In the genomic region with DNA sequence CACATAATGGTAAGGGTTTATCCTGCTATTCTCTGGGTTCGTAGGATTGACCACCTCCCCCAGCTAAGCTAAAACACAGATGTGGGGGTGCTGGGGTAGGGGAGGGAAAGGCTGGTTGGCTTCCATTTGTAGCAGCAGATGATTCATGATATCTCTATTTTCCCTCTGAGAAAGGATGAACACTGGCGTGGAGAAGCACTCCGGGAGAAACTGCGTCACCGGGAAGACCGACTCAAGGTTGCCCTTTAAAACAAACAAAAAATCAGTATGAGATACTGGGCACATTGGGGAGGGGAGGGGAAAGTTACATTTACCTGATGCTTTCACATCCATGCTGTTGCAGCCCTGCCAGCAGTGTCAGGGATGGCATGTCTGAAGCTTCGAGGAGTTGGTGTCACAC, we compare ENCODE assay signal across 30 cellular contexts. TPM values are rescaled to one million over a fixed set of nuclear protein-coding genes. Genes with fewer than 3 reads are reported as not detected.
DNase-seq lines count a peak whose midpoint lies in the region; ATAC-seq and TF ChIP-seq lines count a peak whose summit lies in the region.
"Had no signal": no experiment of that assay in that cellular context is flagged by ENCODE, and none has a peak within 500 bp of the region (broad histone marks: within the 10 kb centered on the region; RNA-seq: fewer than 3 reads in every experiment).

No MANE protein-coding gene starts in this region.

- H3K9me3 ChIP-seq in IMR-90 (ENCODE audit: control insufficient read depth, insufficient read depth, low read length): no peaks in the 10 kb centered on the region
- H3K9me3 ChIP-seq in adrenal gland (replicated peaks in 1 of 3): no peaks in the 10 kb centered on the region
- H3K9me3 ChIP-seq in left ventricle myocardium inferior (replicated peaks): no peaks in the 10 kb centered on the region
- H3K9me3 ChIP-seq: ascending aorta, BLaER1, colonic mucosa, SJCRH30, tibial artery had no signal

- peak overlapping the region; percentile 45; the same call in 1 of the 2 replicates for H3K23ac ChIP-seq in IMR-90 (ENCODE audit: low read depth, low read length)

- no peak overlapping the region for H3K56ac ChIP-seq in IMR-90 (ENCODE audit: extremely low read depth, insufficient read depth, low read length)

- H2BK15ac ChIP-seq in IMR-90 (ENCODE audit: low read depth, low read length): no peak overlapping the region

- peaks cover 6% of the 10 kb centered on the region; the same call in 1 of the 2 replicates for H3K9me1 ChIP-seq in IMR-90 (ENCODE audit: insufficient read depth, low read length)

- H3K27ac Mint-ChIP-seq in activated naive CD4-positive, alpha-beta T cell treated with anti-CD3 and anti-CD28 coated beads for 36 hours: peak overlapping the region; percentile 60
- H3K27ac Mint-ChIP-seq in activated naive CD4-positive, alpha-beta T cell treated with anti-CD3 and anti-CD28 coated beads, Interleukin-2, amount 10 ng/mL, durations not matched to agents 7 days and 5 days: no peak overlapping the region
- H3K27ac Mint-ChIP-seq in stimulated activated memory B cell treated with anti-CD40 and anti-IgM and Interleukin-4, amounts not matched to agents 10 μg/mL and 1 μg/mL and 100 μg/mL, for 72 hours: peak overlapping the region; percentile 33
- H3K27ac Mint-ChIP-seq: H9, neural progenitor cell had no signal

- no peak overlapping the region for H4K5ac ChIP-seq in IMR-90 (ENCODE audit: low read depth, low read length)

- H3K18ac ChIP-seq in IMR-90 (ENCODE audit: low read depth, low read length): no peak overlapping the region

- H4K20me1 ChIP-seq in IMR-90 (ENCODE audit: insufficient read depth, low read length): no peaks in the 10 kb centered on the region

- H3K4me3 Mint-ChIP-seq in activated naive CD4-positive, alpha-beta T cell treated with anti-CD3 and anti-CD28 coated beads for 36 hours: no peak overlapping the region
- no peak overlapping the region for H3K4me3 Mint-ChIP-seq in activated naive CD4-positive, alpha-beta T cell treated with anti-CD3 and anti-CD28 coated beads, Interleukin-2, amount 10 ng/mL, durations not matched to agents 7 days and 5 days
- H3K4me3 Mint-ChIP-seq in stimulated activated memory B cell treated with anti-CD40 and anti-IgM and Interleukin-4, amounts not matched to agents 10 μg/mL and 1 μg/mL and 100 μg/mL, for 72 hours: no peak overlapping the region
- H3K4me3 Mint-ChIP-seq: activated T-cell treated with anti-CD3 and anti-CD28 coated beads, Interleukin-2, amount 50 U/mL, for 4 hours; H9; neural progenitor cell had no signal

- dilution Hi-C loops in IMR-90 (cut with HindIII; ENCODE audit: low sequenced_read_pairs, unreplicated experiment): no loop called here

- intact Hi-C loops in activated naive CD4-positive, alpha-beta T cell treated with anti-CD3 and anti-CD28 coated beads for 36 hours (cut with micrococcal nuclease): no loop called here
- intact Hi-C loops in IMR-90 (cut with micrococcal nuclease) (no loop called here), adrenal gland (cut with DNase I) (no loop called here), left ventricle myocardium inferior (cut with micrococcal nuclease) (no loop called here)

- TF ChIP-seq CTCF in IMR-90 (conservative IDR thresholded peaks at IDR 0.05; ENCODE audit: low read depth, low read length): no peak
- TF ChIP-seq CTCF in adrenal gland (IDR thresholded peaks at IDR 0.05): no peak
- no peak for TF ChIP-seq CTCF in left ventricle myocardium inferior (IDR thresholded peaks at IDR 0.05; ENCODE audit: borderline replicate concordance)

- H2AK5ac ChIP-seq in IMR-90 (ENCODE audit: low read depth, low read length): no peak overlapping the region

- no peak for TF ChIP-seq RAD21 in IMR-90 (IDR thresholded peaks at IDR 0.05; ENCODE audit: low read length)

- H3K4me3 ChIP-seq in IMR-90 (ENCODE audit: insufficient read depth, low read depth, low read length) (no peak overlapping the region), adrenal gland (no peak overlapping the region), left ventricle myocardium inferior (no peak overlapping the region)
- H3K4me3 ChIP-seq: ascending aorta, BLaER1, colonic mucosa, neural progenitor cell, SJCRH30, tibial artery had no signal

- CTCF ChIA-PET in activated naive CD4-positive, alpha-beta T cell treated with anti-CD3 and anti-CD28 coated beads for 36 hours (lab: Charles Lee): interaction anchor here (0.7 kb wide), 1 partner anchor 235 kb away, joined by 3 read pairs; no protein-coding TSS in a partner anchor
- CTCF ChIA-PET in activated naive CD4-positive, alpha-beta T cell treated with anti-CD3 and anti-CD28 coated beads, Interleukin-2, amount 10 ng/mL, durations not matched to agents 7 days and 5 days (lab: Charles Lee): no interaction called here
- CTCF ChIA-PET in IMR-90 (lab: Yijun Ruan, JAX): no interaction called here

- DNase-seq in activated naive CD4-positive, alpha-beta T cell treated with anti-CD3 and anti-CD28 coated beads for 36 hours: no peak
- DNase-seq in activated naive CD4-positive, alpha-beta T cell treated with anti-CD3 and anti-CD28 coated beads, Interleukin-2, amount 10 ng/mL, durations not matched to agents 7 days and 5 days: no peak
- DNase-seq in IMR-90 (peak; percentile 13), adrenal gland (peak in 6 of 7 donors; percentile 23 to 60 (median 40)), OCI-M2 (lab: John Stamatoyannopoulos, UW; ENCODE audit: unreplicated experiment) (no peak), left ventricle myocardium inferior (no peak)
- DNase-seq: activated CD4-positive, CD25-positive, alpha-beta regulatory T cell treated with anti-CD3 and anti-CD28 coated beads, Interleukin-2, amount 50 U/mL, for 72 hours; activated CD8-positive, alpha-beta memory T cell treated with anti-CD3 and anti-CD28 coated beads for 24 hours; activated T-cell treated with anti-CD3 and anti-CD28 coated beads, Interleukin-2, amount 50 U/mL, for 4 hours; Calu3; colonic mucosa; effector CD4-positive, alpha-beta T cell; H9; hippocampal formation; KBM-7; left cardiac atrium; NCI-H1105; NCI-H187; NCI-H2171 treated with DMSO at 0.1 percent for 48 hours; NCI-H510A; retina; RPMI8226; SJCRH30; tibial artery had no signal

- H3K36me3 ChIP-seq in IMR-90 (ENCODE audit: control insufficient read depth, insufficient read depth, low read length) (peaks cover 25% of the 10 kb centered on the region), adrenal gland (replicated peaks in 1 of 2) (peaks cover 0 to 65% of the 10 kb centered on the region in 2 donors), left ventricle myocardium inferior (peaks cover 70% of the 10 kb centered on the region)
- H3K36me3 ChIP-seq: colonic mucosa had no signal

- H2BK5ac ChIP-seq in IMR-90 (ENCODE audit: low read depth, low read length, poor library complexity, severe bottlenecking): no peak overlapping the region

- no peaks in the 10 kb centered on the region for H3K9me3 Mint-ChIP-seq in activated naive CD4-positive, alpha-beta T cell treated with anti-CD3 and anti-CD28 coated beads for 36 hours
- H3K9me3 Mint-ChIP-seq in activated naive CD4-positive, alpha-beta T cell treated with anti-CD3 and anti-CD28 coated beads, Interleukin-2, amount 10 ng/mL, durations not matched to agents 7 days and 5 days: no peaks in the 10 kb centered on the region
- no peaks in the 10 kb centered on the region for H3K9me3 Mint-ChIP-seq in stimulated activated memory B cell treated with anti-CD40 and anti-IgM and Interleukin-4, amounts not matched to agents 10 μg/mL and 1 μg/mL and 100 μg/mL, for 72 hours
- H3K9me3 Mint-ChIP-seq: activated T-cell treated with anti-CD3 and anti-CD28 coated beads, Interleukin-2, amount 50 U/mL, for 4 hours; H9; neural progenitor cell had no signal

- no peak overlapping the region for H2BK20ac ChIP-seq in IMR-90 (ENCODE audit: low read depth, low read length)

- POLR2A ChIA-PET in IMR-90 (lab: Charles Lee; ENCODE audit: unreplicated experiment): no interaction called here

- no TSS peak for BruUV-seq in IMR-90 (replicated peaks; lab: Mats Ljungman, UMichigan)

- no peaks in the 10 kb centered on the region for H3K27me3 Mint-ChIP-seq in activated naive CD4-positive, alpha-beta T cell treated with anti-CD3 and anti-CD28 coated beads for 36 hours (ENCODE audit: low read depth)
- H3K27me3 Mint-ChIP-seq in activated naive CD4-positive, alpha-beta T cell treated with anti-CD3 and anti-CD28 coated beads, Interleukin-2, amount 10 ng/mL, durations not matched to agents 7 days and 5 days: no peaks in the 10 kb centered on the region
- H3K27me3 Mint-ChIP-seq in stimulated activated memory B cell treated with anti-CD40 and anti-IgM and Interleukin-4, amounts not matched to agents 10 μg/mL and 1 μg/mL and 100 μg/mL, for 72 hours: no peaks in the 10 kb centered on the region

- H2BK120ac ChIP-seq in IMR-90 (ENCODE audit: low read depth, low read length): no peak overlapping the region

- no peak overlapping the region for H3K4ac ChIP-seq in IMR-90 (ENCODE audit: low read depth, low read length)

- peak overlapping the region; percentile 56 for H2AK9ac ChIP-seq in IMR-90 (replicated peaks; ENCODE audit: low read depth, low read length, poor library complexity)

- 90% methylated on average over 2 of the region's 7 CpGs; no CpG with 5 or more reads in 1 of the 2 experiments for WGBS in IMR-90 (ENCODE audit: extremely low coverage in 2 of 2, insufficient read length in 1 of 2), 2 experiments
- WGBS in adrenal gland, 4 donors: 56 to 72% (median 64%) methylated on average over 7 of the region's 7 CpGs

- peak overlapping the region; percentile 18; the same call in 1 of the 2 replicates for H3K4me2 ChIP-seq in IMR-90 (ENCODE audit: low read depth, low read length)
- H3K4me2 ChIP-seq: BLaER1, neural progenitor cell had no signal

- peaks cover 54% of the 10 kb centered on the region for H3K36me3 Mint-ChIP-seq in activated naive CD4-positive, alpha-beta T cell treated with anti-CD3 and anti-CD28 coated beads for 36 hours (ENCODE audit: low read depth)
- peaks cover 76% of the 10 kb centered on the region for H3K36me3 Mint-ChIP-seq in activated naive CD4-positive, alpha-beta T cell treated with anti-CD3 and anti-CD28 coated beads, Interleukin-2, amount 10 ng/mL, durations not matched to agents 7 days and 5 days
- peaks cover 50% of the 10 kb centered on the region for H3K36me3 Mint-ChIP-seq in stimulated activated memory B cell treated with anti-CD40 and anti-IgM and Interleukin-4, amounts not matched to agents 10 μg/mL and 1 μg/mL and 100 μg/mL, for 72 hours

- no peak overlapping the region for H3K14ac ChIP-seq in IMR-90 (replicated peaks; ENCODE audit: low read depth, low read length)

- 0 out of 2 replicates have a peak, but pooled peaks have one; percentile 24 for ATAC-seq in IMR-90 (ENCODE audit: low read depth)
- no peak for ATAC-seq in stimulated activated memory B cell treated with anti-CD40 and anti-IgM and Interleukin-4, amounts not matched to agents 10 μg/mL and 1 μg/mL and 100 μg/mL, for 72 hours
- ATAC-seq: activated T-cell treated with anti-CD3 and anti-CD28 coated beads, Interleukin-2, amount 50 U/mL, for 4 hours; left cardiac atrium had no signal

- no peak overlapping the region for H4K91ac ChIP-seq in IMR-90 (ENCODE audit: insufficient read depth, low read depth, low read length)

- H3K27ac ChIP-seq in IMR-90 (ENCODE audit: insufficient read depth, low read length): no peak overlapping the region
- peak overlapping the region in 2 of 5 donors; percentile 40 to 57 for H3K27ac ChIP-seq in adrenal gland
- H3K27ac ChIP-seq in left ventricle myocardium inferior (replicated peaks): no peak overlapping the region
- H3K27ac ChIP-seq: ascending aorta, BLaER1, colonic mucosa, epithelial cell of prostate, neural progenitor cell, parathyroid adenoma, SJCRH30, tibial artery had no signal

- TF ChIP-seq POLR2A in IMR-90 (IDR thresholded peaks at IDR 0.05; ENCODE audit: low read depth, low read length) (no peak), adrenal gland (IDR thresholded peaks at IDR 0.05) (no peak)

- H2AFZ ChIP-seq in IMR-90 (replicated peaks; ENCODE audit: low read length, poor library complexity): no peak overlapping the region
- H2AFZ ChIP-seq: neural progenitor cell, parathyroid adenoma had no signal

- no peak overlapping the region for H3K9ac ChIP-seq in IMR-90 (ENCODE audit: low read depth, low read length)
- H3K9ac ChIP-seq: BLaER1, neural progenitor cell, parathyroid adenoma had no signal

- H3K4me1 Mint-ChIP-seq in activated naive CD4-positive, alpha-beta T cell treated with anti-CD3 and anti-CD28 coated beads for 36 hours (ENCODE audit: low read depth): peaks cover 8% of the 10 kb centered on the region
- peaks cover 10% of the 10 kb centered on the region for H3K4me1 Mint-ChIP-seq in activated naive CD4-positive, alpha-beta T cell treated with anti-CD3 and anti-CD28 coated beads, Interleukin-2, amount 10 ng/mL, durations not matched to agents 7 days and 5 days
- no peaks in the 10 kb centered on the region for H3K4me1 Mint-ChIP-seq in stimulated activated memory B cell treated with anti-CD40 and anti-IgM and Interleukin-4, amounts not matched to agents 10 μg/mL and 1 μg/mL and 100 μg/mL, for 72 hours
- H3K4me1 Mint-ChIP-seq: H9, neural progenitor cell had no signal

- in situ Hi-C loops in IMR-90 (cut with MboI; ENCODE audit: low sequenced_read_pairs): no loop called here

- H3K27me3 ChIP-seq in IMR-90 (ENCODE audit: control insufficient read depth, insufficient read depth, low read length): no peaks in the 10 kb centered on the region
- no peaks in the 10 kb centered on the region for H3K27me3 ChIP-seq in adrenal gland
- H3K27me3 ChIP-seq in left ventricle myocardium inferior (ENCODE audit: low read depth): no peaks in the 10 kb centered on the region
- H3K27me3 ChIP-seq: ascending aorta, BLaER1, colonic mucosa, neural progenitor cell, SJCRH30, tibial artery had no signal

- H4K8ac ChIP-seq in IMR-90 (ENCODE audit: low read depth in 2 of 2, low read length in 2 of 2): no peak overlapping the region

- H3K4me1 ChIP-seq in IMR-90 (ENCODE audit: control insufficient read depth, insufficient read depth, low read length) (peaks cover 5% of the 10 kb centered on the region; the same call in 1 of the 2 replicates), adrenal gland (replicated peaks in 1 of 2) (peaks cover 0 to 3% of the 10 kb centered on the region in 2 donors), left ventricle myocardium inferior (peaks cover 10% of the 10 kb centered on the region)
- H3K4me1 ChIP-seq: ascending aorta, BLaER1, colonic mucosa, neural progenitor cell, parathyroid adenoma, SJCRH30, tibial artery had no signal

- H3K79me1 ChIP-seq in IMR-90 (ENCODE audit: low read depth in 1 of 2, low read length in 2 of 2): peaks cover 8 to 21% of the 10 kb centered on the region in 2 experiments; a peak in 2 of 4 replicates

RNA-seq across cellular contexts. Expression of a gene that starts 28.2 kb away (rescaled TPM):
- total RNA-seq in activated naive CD4-positive, alpha-beta T cell treated with anti-CD3 and anti-CD28 coated beads for 36 hours: 10 to 100 TPM; 61.1 to 64.2 TPM
- 20.1 and 36.1 TPM in 2 replicates for total RNA-seq in IMR-90 (2012; rRNA removed)
- 22.8 and 29.3 TPM in 2 replicates for polyA plus RNA-seq in IMR-90 (2012; rRNA removed)
- polyA plus RNA-seq in IMR-90 (2012; cell fraction: cytosol; rRNA removed): 4.7 and 8.9 TPM in 2 replicates
- 2.7 and 18.8 TPM in 2 replicates for polyA plus RNA-seq in IMR-90 (2012; cell fraction: nucleus; rRNA removed; ENCODE audit: low replicate concordance)
- total RNA-seq in adrenal gland: 10 to 100 TPM; 23.8 to 93.2 (median 59.6) TPM
- polyA plus RNA-seq in adrenal gland: 100 to 1,000 TPM in 1 of 3 donors, 10 to 100 TPM in 2; 16.5 to 108 (median 21.7) TPM
- 51.3 TPM for total RNA-seq in left ventricle myocardium inferior

Comparison
In these comparisons a context has a peak if more than half of its experiments do, and no peak if none do; other contexts are left out.
1. DNase-seq: peak in IMR-90 (single experiment) and adrenal gland (6 of 7); none in activated naive CD4-positive, alpha-beta T cell treated with anti-CD3 and anti-CD28 coated beads for 36 hours (single experiment), activated naive CD4-positive, alpha-beta T cell treated with anti-CD3 and anti-CD28 coated beads, Interleukin-2, amount 10 ng/mL, durations not matched to agents 7 days and 5 days (single experiment), OCI-M2 (single experiment) and left ventricle myocardium inferior (single experiment).